Comparison of ENCODE assay signal across 9 cellular contexts in genomic region chr3:195094211-195094921, GRCh38.
DNase-seq lines count a peak whose midpoint lies in the region; ATAC-seq, FAIRE-seq and TF ChIP-seq lines count a peak whose summit lies in the region.
"Had no signal": no experiment of that assay in that cellular context is flagged by ENCODE, and none has a peak within 500 bp of the region (broad histone marks: within the 10 kb centered on the region; RNA-seq: fewer than 3 reads in every experiment).

No MANE protein-coding gene starts in this region.

- H3K23ac ChIP-seq in H1 (ENCODE audit: insufficient read length) = no peak overlapping the region

- H3K27ac Mint-ChIP-seq in type B pancreatic cell = peak overlapping the region; percentile 29

- H3K4me1 ChIP-seq in H1 (replicated peaks in 1 of 4; ENCODE audit: control insufficient read depth in 3 of 4, insufficient read depth in 4 of 4, low read length in 3 of 4) = no peaks in the 10 kb centered on the region; a peak in 3 of 7 replicates

- no peak for FAIRE-seq in H1 (lab: Jason Lieb, UNC)

- no peak for TF ChIP-seq POLR2A in H1 (IDR thresholded peaks at IDR 0.05; ENCODE audit: control extremely low read depth in 1 of 2, low read depth in 2 of 2, low read length in 2 of 2)

- no peak overlapping the region for H3K4me2 ChIP-seq in H1 (ENCODE audit: insufficient read depth in 1 of 2, low read depth in 2 of 2, low read length in 2 of 2)

- no peak overlapping the region for H2BK120ac ChIP-seq in H1 (replicated peaks; ENCODE audit: low read depth, low read length)

- H3K18ac ChIP-seq in H1 (ENCODE audit: extremely low read depth, low read length) = no peak overlapping the region

- peak; percentile 20 to 37; a peak in 2 of 4 replicates for TF ChIP-seq RAD21 in H1 (IDR thresholded peaks at IDR 0.05 in 1 of 2, conservative IDR thresholded peaks at IDR 0.05 in 1 of 2; ENCODE audit: low read depth in 2 of 2, low read length in 2 of 2)

- H3K4ac ChIP-seq in H1 (replicated peaks; ENCODE audit: insufficient read length, low read depth, low read length) = peak overlapping the region; percentile 7

- H3K27me3 Mint-ChIP-seq in type B pancreatic cell = no peaks in the 10 kb centered on the region

- H2AK5ac ChIP-seq in H1 (ENCODE audit: low read depth, low read length) = no peak overlapping the region

- no peak overlapping the region for H3K14ac ChIP-seq in H1 (ENCODE audit: insufficient read length)

- peak overlapping the region; percentile 69 for H4K8ac ChIP-seq in H1 (ENCODE audit: extremely low read depth, insufficient read depth, low read length)

- peaks cover 0 to 8% of the 10 kb centered on the region in 2 experiments; a peak in 2 of 4 replicates for H3K79me2 ChIP-seq in H1 (ENCODE audit: control insufficient read depth in 1 of 2, insufficient read depth in 2 of 2, low read length in 2 of 2)

- peaks cover 0 to 4% of the 10 kb centered on the region in 2 experiments for H4K20me1 ChIP-seq in H1 (replicated peaks in 1 of 2; ENCODE audit: control insufficient read depth in 1 of 2, insufficient read depth in 2 of 2, low read length in 2 of 2)

- TF ChIP-seq CTCF in H1 (IDR thresholded peaks at IDR 0.05; ENCODE audit: control extremely low read depth in 1 of 3, insufficient read depth in 1 of 3, low read depth in 1 of 3, low read length in 3 of 3) (peak in 1 of 3 experiments; percentile 13; a peak in 1 of 4 replicates), type B pancreatic cell (conservative IDR thresholded peaks at IDR 0.05) (no peak)

- CTCF ChIA-PET in H1 (lab: Charles Lee; ENCODE audit: partially characterized antibody) = interaction anchor here (1.0 to 5.2 kb wide), 6 partner anchors 10 to 155 kb away, joined by 3 to 21 read pairs (median 4); no protein-coding TSS in a partner anchor
- CTCF ChIA-PET in HEK293T (lab: Yijun Ruan, JAX) = no interaction called here

- no peak overlapping the region for H4K91ac ChIP-seq in H1 (replicated peaks; ENCODE audit: insufficient read length, low read length)

- H3K4me1 Mint-ChIP-seq in type B pancreatic cell (ENCODE audit: unreplicated experiment) = peaks cover 40% of the 10 kb centered on the region

- H3K4me3 ChIP-seq in H1 (ENCODE audit: extremely low read depth in 1 of 4, insufficient read depth in 2 of 4, low read depth in 3 of 4, low read length in 4 of 4) (no peak overlapping the region), H7 (ENCODE audit: insufficient read depth, low read depth, low read length) (no peak overlapping the region)

- no peak overlapping the region for H3K4me3 Mint-ChIP-seq in type B pancreatic cell

- DNase-seq in SIG-M5 treated with dmso at 0.1 percent for 504 hours (lab: John Stamatoyannopoulos, UW; ENCODE audit: unreplicated experiment) = peak; percentile 18
- no peak for DNase-seq in SIG-M5 (lab: John Stamatoyannopoulos, UW)
- DNase-seq in H1 (ENCODE audit: low read depth in 1 of 2, low spot score in 2 of 2) = no peak
- DNase-seq in type B pancreatic cell (ENCODE audit: extremely low spot score, unreplicated experiment) = no peak
- no peak for DNase-seq in HEK293T (ENCODE audit: extremely low spot score)
- DNase-seq in H7 = no peak
- DNase-seq in activated CD4-positive, alpha-beta T cell treated with anti-CD3 and anti-CD28 coated beads, Interleukin-2, amount 50 U/mL, for 4 hours = no peak
- DNase-seq: hypothalamus had no signal

- no peak overlapping the region for H3K56ac ChIP-seq in H1 (replicated peaks; ENCODE audit: insufficient read length, low read depth, low read length)

- H3K23me2 ChIP-seq in H1 (ENCODE audit: low read depth, low read length) = no peaks in the 10 kb centered on the region

- H3K27ac ChIP-seq in H1 (ENCODE audit: low read depth, low read length) = no peak overlapping the region

- H3K27me3 ChIP-seq in H1 (replicated peaks in 1 of 4; ENCODE audit: control insufficient read depth in 3 of 4, extremely low read depth in 1 of 4, insufficient read depth in 3 of 4, low read length in 3 of 4) (no peaks in the 10 kb centered on the region), H7 (ENCODE audit: control insufficient read depth, insufficient read depth, low read length) (no peaks in the 10 kb centered on the region)

- TF ChIP-seq EP300 in H1 (IDR thresholded peaks at IDR 0.05; ENCODE audit: borderline replicate concordance in 1 of 2, low read depth in 2 of 2, low read length in 2 of 2) = no peak

- H2BK15ac ChIP-seq in H1 (ENCODE audit: low read length) = no peak overlapping the region

- H2BK5ac ChIP-seq in H1 (ENCODE audit: low read depth, low read length) = peak overlapping the region; percentile 9; the same call in 1 of the 2 replicates

- H2AFZ ChIP-seq in H1 (ENCODE audit: low read length) = no peak overlapping the region

- H3K79me1 ChIP-seq in H1 (ENCODE audit: low read depth, low read length) = peaks cover 3% of the 10 kb centered on the region; the same call in 1 of the 2 replicates

- H3K36me3 ChIP-seq in H1 (ENCODE audit: control insufficient read depth in 2 of 4, insufficient read depth in 4 of 4, low read length in 3 of 4) (no peaks in the 10 kb centered on the region), H7 (replicated peaks; ENCODE audit: control insufficient read depth, insufficient read depth, low read length) (no peaks in the 10 kb centered on the region)

- no peak overlapping the region for H2BK20ac ChIP-seq in H1 (ENCODE audit: low read length)

- no peak overlapping the region for H4K5ac ChIP-seq in H1 (ENCODE audit: insufficient read length, low read depth, low read length)

- H3K36me3 Mint-ChIP-seq in type B pancreatic cell = peaks cover 4% of the 10 kb centered on the region

- 87% methylated on average over 29 of the region's 32 CpGs; no CpG with 5 or more reads in 1 of the 2 experiments for WGBS in H1 (ENCODE audit: extremely low coverage in 1 of 2, insufficient coverage in 1 of 2, insufficient read length in 1 of 2, insufficient replicate concordance in 2 of 2, low coverage in 1 of 2, low lambda C conversion rate in 2 of 2, missing lambda C conversion rate in 1 of 2), 2 experiments

- ATAC-seq in HG03097 (IDR thresholded peaks at IDR 0.05; ENCODE audit: low FRiP score, unreplicated experiment) = peak; percentile 93

- no peak overlapping the region for H2BK12ac ChIP-seq in H1 (ENCODE audit: low read depth, low read length)

- no peaks in the 10 kb centered on the region for H3K9me3 Mint-ChIP-seq in type B pancreatic cell

- POLR2A ChIA-PET in H1 (lab: Charles Lee; ENCODE audit: partially characterized antibody) (no interaction called here), HEK293T (lab: Yijun Ruan, JAX) (no interaction called here)

- H3K9ac ChIP-seq in H1 (replicated peaks in 1 of 4; ENCODE audit: extremely low read depth in 1 of 4, low read depth in 3 of 4, low read length in 3 of 4) = no peak overlapping the region

- peaks cover 0 to 2% of the 10 kb centered on the region in 2 experiments; a peak in 1 of 4 replicates for H3K9me3 ChIP-seq in H1 (ENCODE audit: insufficient read depth in 2 of 2, low read depth in 1 of 2, low read length in 1 of 2)

TF ChIP-seq in H1, 55 proteins besides CTCF, POLR2A, EP300 and RAD21:
- TF ChIP-seq BCL11A (IDR thresholded peaks at IDR 0.05; ENCODE audit: low read depth in 2 of 2, low read length in 2 of 2) (no peak), KDM1A (IDR thresholded peaks at IDR 0.05; ENCODE audit: borderline replicate concordance, low read length) (no peak), GTF2F1 (IDR thresholded peaks at IDR 0.05; ENCODE audit: borderline replicate concordance, low read depth, low read length) (no peak), BACH1 (IDR thresholded peaks at IDR 0.05; ENCODE audit: low read length) (no peak), CHD2 (IDR thresholded peaks at IDR 0.05; ENCODE audit: low read length) (no peak), TAF7 (optimal IDR thresholded peaks at IDR 0.05; ENCODE audit: borderline replicate concordance, low read depth, low read length) (no peak), ZNF274 (IDR thresholded peaks at IDR 0.05; ENCODE audit: borderline replicate concordance, extremely low read depth, low read length) (no peak), CEBPB (IDR thresholded peaks at IDR 0.05; ENCODE audit: low read depth, low read length) (no peak)

TF ChIP-seq in HEK293T, 16 proteins besides CTCF, POLR2A, EP300 and RAD21:
- TF ChIP-seq PKNOX1 (IDR thresholded peaks at IDR 0.05) = no peak
- no peak for TF ChIP-seq NFRKB (IDR thresholded peaks at IDR 0.05)
- no peak for TF ChIP-seq FOXM1 (IDR thresholded peaks at IDR 0.05; ENCODE audit: borderline replicate concordance)
- no peak for TF ChIP-seq L3MBTL2 (conservative IDR thresholded peaks at IDR 0.05)
- no peak for TF ChIP-seq FOXK2 (IDR thresholded peaks at IDR 0.05)
- TF ChIP-seq SP1 (IDR thresholded peaks at IDR 0.05) = no peak
- no peak for TF ChIP-seq ELF4 (IDR thresholded peaks at IDR 0.05)
- TF ChIP-seq CTBP1 (IDR thresholded peaks at IDR 0.05; ENCODE audit: borderline replicate concordance) = no peak
- TF ChIP-seq HDGF (IDR thresholded peaks at IDR 0.05; ENCODE audit: borderline replicate concordance) = no peak
- TF ChIP-seq BHLHE40 (IDR thresholded peaks at IDR 0.05; ENCODE audit: borderline replicate concordance) = no peak
- TF ChIP-seq FOXA1 (IDR thresholded peaks at IDR 0.05) = no peak
